1 cellular context compared by ENCODE assay signal in the genomic region with DNA sequence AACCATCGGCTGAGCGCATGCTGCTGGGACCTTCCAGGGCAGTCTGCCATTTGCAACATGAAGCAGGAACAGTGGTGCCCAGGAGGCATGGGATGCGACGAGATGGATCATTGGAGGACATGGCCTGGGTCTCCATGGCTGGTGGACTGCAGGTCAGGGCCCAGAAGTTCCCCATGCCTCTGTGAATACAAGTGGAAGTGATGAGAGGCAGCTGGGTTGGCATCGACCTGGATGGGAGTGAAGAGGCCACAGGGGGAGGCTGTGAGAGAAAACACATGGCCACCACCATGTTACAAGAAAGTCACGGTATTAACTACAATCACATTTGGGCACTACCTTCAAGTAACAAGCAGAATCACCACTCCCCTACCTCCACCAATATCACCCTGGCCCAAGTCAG.
TF ChIP-seq lines count a peak whose summit lies in the region.

No MANE protein-coding gene starts in this region.

TF ChIP-seq in WTC11, 78 proteins besides CTCF, POLR2A, EP300 and RAD21 (continued from another document):
- TF ChIP-seq, protein P1, sequence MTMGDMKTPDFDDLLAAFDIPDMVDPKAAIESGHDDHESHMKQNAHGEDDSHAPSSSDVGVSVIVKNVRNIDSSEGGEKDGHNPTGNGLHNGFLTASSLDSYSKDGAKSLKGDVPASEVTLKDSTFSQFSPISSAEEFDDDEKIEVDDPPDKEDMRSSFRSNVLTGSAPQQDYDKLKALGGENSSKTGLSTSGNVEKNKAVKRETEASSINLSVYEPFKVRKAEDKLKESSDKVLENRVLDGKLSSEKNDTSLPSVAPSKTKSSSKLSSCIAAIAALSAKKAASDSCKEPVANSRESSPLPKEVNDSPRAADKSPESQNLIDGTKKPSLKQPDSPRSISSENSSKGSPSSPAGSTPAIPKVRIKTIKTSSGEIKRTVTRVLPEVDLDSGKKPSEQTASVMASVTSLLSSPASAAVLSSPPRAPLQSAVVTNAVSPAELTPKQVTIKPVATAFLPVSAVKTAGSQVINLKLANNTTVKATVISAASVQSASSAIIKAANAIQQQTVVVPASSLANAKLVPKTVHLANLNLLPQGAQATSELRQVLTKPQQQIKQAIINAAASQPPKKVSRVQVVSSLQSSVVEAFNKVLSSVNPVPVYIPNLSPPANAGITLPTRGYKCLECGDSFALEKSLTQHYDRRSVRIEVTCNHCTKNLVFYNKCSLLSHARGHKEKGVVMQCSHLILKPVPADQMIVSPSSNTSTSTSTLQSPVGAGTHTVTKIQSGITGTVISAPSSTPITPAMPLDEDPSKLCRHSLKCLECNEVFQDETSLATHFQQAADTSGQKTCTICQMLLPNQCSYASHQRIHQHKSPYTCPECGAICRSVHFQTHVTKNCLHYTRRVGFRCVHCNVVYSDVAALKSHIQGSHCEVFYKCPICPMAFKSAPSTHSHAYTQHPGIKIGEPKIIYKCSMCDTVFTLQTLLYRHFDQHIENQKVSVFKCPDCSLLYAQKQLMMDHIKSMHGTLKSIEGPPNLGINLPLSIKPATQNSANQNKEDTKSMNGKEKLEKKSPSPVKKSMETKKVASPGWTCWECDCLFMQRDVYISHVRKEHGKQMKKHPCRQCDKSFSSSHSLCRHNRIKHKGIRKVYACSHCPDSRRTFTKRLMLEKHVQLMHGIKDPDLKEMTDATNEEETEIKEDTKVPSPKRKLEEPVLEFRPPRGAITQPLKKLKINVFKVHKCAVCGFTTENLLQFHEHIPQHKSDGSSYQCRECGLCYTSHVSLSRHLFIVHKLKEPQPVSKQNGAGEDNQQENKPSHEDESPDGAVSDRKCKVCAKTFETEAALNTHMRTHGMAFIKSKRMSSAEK (CRISPR knock-in tag; IDR thresholded peaks at IDR 0.05; ENCODE audit: borderline replicate concordance), result no peak
- TF ChIP-seq JUN (CRISPR knock-in tag; IDR thresholded peaks at IDR 0.05), result no peak
